Comparison of ENCODE assay signal across 1 cellular context in the genomic region with DNA sequence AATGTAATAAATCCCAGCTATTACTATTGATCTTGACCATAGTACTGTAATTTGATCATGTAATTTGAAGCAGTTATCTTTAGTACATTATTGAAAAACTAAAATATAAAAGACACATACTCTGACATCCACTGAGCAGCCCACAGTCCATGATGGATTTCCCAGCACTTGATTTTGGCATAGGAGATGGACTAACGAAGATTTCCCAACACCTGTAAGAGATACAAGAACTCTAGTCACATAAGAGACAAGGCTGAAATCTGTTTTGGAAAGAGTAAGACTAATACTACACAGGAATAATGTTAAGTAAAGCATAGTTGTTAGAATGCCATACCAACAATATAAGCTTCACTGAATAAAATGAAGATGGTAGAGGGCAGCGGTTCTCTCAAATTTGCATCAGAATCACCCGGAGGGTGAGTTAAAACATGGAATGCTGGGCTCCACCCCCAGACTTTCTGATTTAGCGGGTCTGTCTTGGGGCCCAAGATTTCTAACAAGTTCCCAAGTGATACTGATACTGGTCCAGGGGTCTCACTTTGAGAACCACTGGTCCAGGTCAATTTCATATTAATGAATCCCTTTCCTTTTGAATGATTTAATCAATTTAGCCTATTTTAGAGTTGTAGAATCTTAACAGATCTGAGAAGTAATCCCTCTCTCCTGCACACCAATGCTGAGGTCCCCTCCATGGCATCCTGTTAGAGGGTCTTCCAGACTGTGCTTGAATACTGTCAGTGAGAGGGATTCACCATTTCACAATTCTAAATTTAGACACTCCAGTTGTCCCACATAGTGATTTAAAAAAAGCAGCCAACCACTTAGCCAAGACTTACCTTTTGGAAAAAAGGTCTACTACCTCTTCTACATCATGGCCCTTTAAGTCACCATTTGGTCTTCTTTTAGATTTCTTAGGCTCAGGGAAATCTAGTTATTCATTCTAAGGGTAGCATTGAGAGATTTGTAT.
TF ChIP-seq lines count a peak whose summit lies in the region.

No MANE protein-coding gene starts in this region.

TF ChIP-seq in WTC11, 78 proteins besides CTCF, POLR2A, EP300 and RAD21:
- no peak for TF ChIP-seq ZNF263 (CRISPR knock-in tag; IDR thresholded peaks at IDR 0.05; ENCODE audit: low read depth)
- no peak for TF ChIP-seq NFYB (CRISPR knock-in tag; conservative IDR thresholded peaks at IDR 0.05; ENCODE audit: low read depth)
- TF ChIP-seq, protein P1, sequence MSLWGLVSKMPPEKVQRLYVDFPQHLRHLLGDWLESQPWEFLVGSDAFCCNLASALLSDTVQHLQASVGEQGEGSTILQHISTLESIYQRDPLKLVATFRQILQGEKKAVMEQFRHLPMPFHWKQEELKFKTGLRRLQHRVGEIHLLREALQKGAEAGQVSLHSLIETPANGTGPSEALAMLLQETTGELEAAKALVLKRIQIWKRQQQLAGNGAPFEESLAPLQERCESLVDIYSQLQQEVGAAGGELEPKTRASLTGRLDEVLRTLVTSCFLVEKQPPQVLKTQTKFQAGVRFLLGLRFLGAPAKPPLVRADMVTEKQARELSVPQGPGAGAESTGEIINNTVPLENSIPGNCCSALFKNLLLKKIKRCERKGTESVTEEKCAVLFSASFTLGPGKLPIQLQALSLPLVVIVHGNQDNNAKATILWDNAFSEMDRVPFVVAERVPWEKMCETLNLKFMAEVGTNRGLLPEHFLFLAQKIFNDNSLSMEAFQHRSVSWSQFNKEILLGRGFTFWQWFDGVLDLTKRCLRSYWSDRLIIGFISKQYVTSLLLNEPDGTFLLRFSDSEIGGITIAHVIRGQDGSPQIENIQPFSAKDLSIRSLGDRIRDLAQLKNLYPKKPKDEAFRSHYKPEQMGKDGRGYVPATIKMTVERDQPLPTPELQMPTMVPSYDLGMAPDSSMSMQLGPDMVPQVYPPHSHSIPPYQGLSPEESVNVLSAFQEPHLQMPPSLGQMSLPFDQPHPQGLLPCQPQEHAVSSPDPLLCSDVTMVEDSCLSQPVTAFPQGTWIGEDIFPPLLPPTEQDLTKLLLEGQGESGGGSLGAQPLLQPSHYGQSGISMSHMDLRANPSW (CRISPR knock-in tag; conservative IDR thresholded peaks at IDR 0.05; ENCODE audit: low read depth): no peak
- no peak for TF ChIP-seq EMX1 (CRISPR knock-in tag; IDR thresholded peaks at IDR 0.05)
- TF ChIP-seq CREM (CRISPR knock-in tag; IDR thresholded peaks at IDR 0.05): no peak
- no peak for TF ChIP-seq CBFB (CRISPR knock-in tag; IDR thresholded peaks at IDR 0.05; ENCODE audit: low read depth)
- TF ChIP-seq OVOL2 (CRISPR knock-in tag; IDR thresholded peaks at IDR 0.05; ENCODE audit: borderline replicate concordance): no peak
- TF ChIP-seq, protein P2, sequence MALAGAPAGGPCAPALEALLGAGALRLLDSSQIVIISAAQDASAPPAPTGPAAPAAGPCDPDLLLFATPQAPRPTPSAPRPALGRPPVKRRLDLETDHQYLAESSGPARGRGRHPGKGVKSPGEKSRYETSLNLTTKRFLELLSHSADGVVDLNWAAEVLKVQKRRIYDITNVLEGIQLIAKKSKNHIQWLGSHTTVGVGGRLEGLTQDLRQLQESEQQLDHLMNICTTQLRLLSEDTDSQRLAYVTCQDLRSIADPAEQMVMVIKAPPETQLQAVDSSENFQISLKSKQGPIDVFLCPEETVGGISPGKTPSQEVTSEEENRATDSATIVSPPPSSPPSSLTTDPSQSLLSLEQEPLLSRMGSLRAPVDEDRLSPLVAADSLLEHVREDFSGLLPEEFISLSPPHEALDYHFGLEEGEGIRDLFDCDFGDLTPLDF (CRISPR knock-in tag; IDR thresholded peaks at IDR 0.05): no peak
- TF ChIP-seq, protein P3, sequence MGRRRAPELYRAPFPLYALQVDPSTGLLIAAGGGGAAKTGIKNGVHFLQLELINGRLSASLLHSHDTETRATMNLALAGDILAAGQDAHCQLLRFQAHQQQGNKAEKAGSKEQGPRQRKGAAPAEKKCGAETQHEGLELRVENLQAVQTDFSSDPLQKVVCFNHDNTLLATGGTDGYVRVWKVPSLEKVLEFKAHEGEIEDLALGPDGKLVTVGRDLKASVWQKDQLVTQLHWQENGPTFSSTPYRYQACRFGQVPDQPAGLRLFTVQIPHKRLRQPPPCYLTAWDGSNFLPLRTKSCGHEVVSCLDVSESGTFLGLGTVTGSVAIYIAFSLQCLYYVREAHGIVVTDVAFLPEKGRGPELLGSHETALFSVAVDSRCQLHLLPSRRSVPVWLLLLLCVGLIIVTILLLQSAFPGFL (CRISPR knock-in tag; IDR thresholded peaks at IDR 0.05; ENCODE audit: borderline replicate concordance): no peak
- no peak for TF ChIP-seq ZNF232 (CRISPR knock-in tag; IDR thresholded peaks at IDR 0.05)
- no peak for TF ChIP-seq PRDM15 (CRISPR knock-in tag; IDR thresholded peaks at IDR 0.05)
- TF ChIP-seq E2F5 (CRISPR knock-in tag; IDR thresholded peaks at IDR 0.05): no peak
